In the genomic region with DNA sequence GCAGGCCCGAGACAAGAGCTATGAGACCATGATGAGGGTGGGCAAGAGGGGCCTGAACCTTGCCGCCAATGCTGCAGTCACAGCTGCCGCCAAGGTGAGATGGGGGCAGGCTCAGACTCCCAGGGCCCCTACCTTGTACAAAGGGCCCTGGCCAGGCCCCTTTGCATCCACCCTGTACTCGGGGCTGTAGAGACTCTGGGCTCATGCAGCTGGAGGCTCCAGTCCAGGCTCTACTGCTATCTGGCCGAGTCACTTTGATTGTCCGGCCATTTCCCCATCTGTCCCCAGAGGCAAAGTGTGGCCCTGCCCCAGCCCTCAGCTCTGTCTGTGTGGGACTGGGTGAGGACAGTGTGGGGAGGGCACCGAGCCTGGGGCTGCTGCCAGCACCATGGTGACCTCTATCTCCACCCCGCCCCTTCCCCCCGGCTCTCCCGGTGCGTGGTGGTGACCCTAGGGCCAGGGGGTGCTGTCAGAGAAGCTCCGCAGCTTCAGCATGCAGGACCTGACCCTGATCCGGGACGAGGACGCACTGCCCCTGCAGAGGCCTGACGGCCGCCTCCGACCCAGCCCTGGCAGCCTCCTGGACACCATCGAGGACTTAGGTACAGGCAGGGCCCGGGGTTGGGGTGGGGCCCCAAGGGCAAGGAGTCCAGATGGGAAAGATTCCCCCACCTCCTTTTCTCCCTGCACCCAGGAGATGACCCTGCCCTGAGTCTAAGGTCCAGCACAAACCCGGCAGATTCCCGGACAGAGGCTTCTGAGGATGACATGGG, we compare ENCODE assay signal across 27 cellular contexts. TPM values are rescaled to one million over a fixed set of nuclear protein-coding genes. Genes with fewer than 3 reads are reported as not detected.
"Had no signal": no experiment of that assay in that cellular context is flagged by ENCODE, and none has a peak within 500 bp of the region (broad histone marks: within the 10 kb centered on the region; RNA-seq: fewer than 3 reads in every experiment).

No MANE protein-coding gene starts in this region.

- H3K27ac Mint-ChIP-seq: activated naive CD8-positive, alpha-beta T cell; nephron had no signal

- H3K27me3 Mint-ChIP-seq: activated naive CD8-positive, alpha-beta T cell; central memory CD8-positive, alpha-beta T cell had no signal

- H3K9me3 ChIP-seq: esophagus muscularis mucosa, heart right ventricle, left lung, lower lobe of right lung, pancreas, prostate gland, stomach, suprapubic skin, tibial artery had no signal

- H3K27me3 ChIP-seq: esophagus muscularis mucosa, heart right ventricle, pancreas, suprapubic skin, tibial artery had no signal

- ATAC-seq: left lung, lower lobe of right lung, pancreas had no signal

- H3K4me1 ChIP-seq: left lung, pancreas had no signal

- H3K4me3 Mint-ChIP-seq: activated naive CD8-positive, alpha-beta T cell; central memory CD8-positive, alpha-beta T cell; nephron had no signal

- H3K9me3 Mint-ChIP-seq: central memory CD8-positive, alpha-beta T cell; nephron had no signal

- H3K36me3 ChIP-seq: left lung, lower lobe of right lung, pancreas, prostate gland, stomach, suprapubic skin, tibial artery had no signal

- H3K4me3 ChIP-seq: esophagus muscularis mucosa, heart right ventricle, left lung, lower lobe of right lung, pancreas, prostate gland, stomach, suprapubic skin, tibial artery had no signal

- FAIRE-seq: bronchial epithelial cell, colon, pancreas had no signal

- H3K27ac ChIP-seq: esophagus muscularis mucosa, heart right ventricle, left lung, lower lobe of right lung, pancreas, prostate gland, stomach, suprapubic skin, tibial artery had no signal

- DNase-seq: activated CD4-positive, alpha-beta T cell treated with anti-CD3 and anti-CD28 coated beads for 4 hours; activated CD4-positive, alpha-beta T cell treated with anti-CD3 and anti-CD28 coated beads, Interleukin-2, amount 50 U/mL, for 4 hours; activated effector memory CD4-positive, alpha-beta T cell treated with Interleukin-2 at 50 U/mL for 16 hours; activated naive CD4-positive, alpha-beta T cell treated with Interleukin-2 at 50 U/mL for 16 hours; activated T-cell treated with anti-CD3 and anti-CD28 coated beads for 4 hours; anterior cingulate cortex; dermis blood vessel endothelial cell; effector CD4-positive, alpha-beta T cell; foreskin melanocyte; heart right ventricle; left lung; lower lobe of right lung; mesenchymal stem cell; stimulated activated CD4-positive, alpha-beta T cell treated with anti-CD3 and anti-CD28 coated beads, Interleukin-12 subunit alpha, Interleukin-12 subunit beta, amount 100 ng/mL, for 4 hours; stimulated activated CD4-positive, alpha-beta T cell treated with anti-CD3 and anti-CD28 coated beads, Interleukin-4, amount 100 ng/mL, for 1 hour; stomach had no signal

- H3K36me3 Mint-ChIP-seq: activated naive CD8-positive, alpha-beta T cell had no signal

RNA-seq across cellular contexts. Expression of a gene that starts 6.1 kb away (rescaled TPM):
- total RNA-seq: mononuclear cell had no signal
